In the genomic region with DNA sequence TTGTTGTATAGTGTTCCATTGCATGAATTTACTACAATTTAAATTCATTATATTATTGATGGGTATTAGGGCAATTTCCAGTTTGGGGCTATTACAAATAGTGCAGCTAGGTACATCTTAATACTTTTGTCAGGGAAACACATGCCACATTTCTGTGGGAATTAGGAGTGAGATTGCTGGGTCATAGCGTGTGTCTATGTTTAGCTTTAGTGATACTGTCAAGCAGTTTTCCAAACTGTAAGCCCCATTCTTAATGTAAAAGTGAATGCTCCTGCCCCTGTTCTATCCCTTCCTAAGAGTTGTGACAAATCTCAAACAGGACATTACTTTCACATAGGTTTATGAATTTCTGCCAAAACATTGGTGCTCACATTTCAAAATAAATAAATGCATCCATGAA, we compare ENCODE assay signal across 17 cellular contexts.
DNase-seq lines count a peak whose midpoint lies in the region; ATAC-seq, FAIRE-seq and TF ChIP-seq lines count a peak whose summit lies in the region.
"Had no signal": no experiment of that assay in that cellular context is flagged by ENCODE, and none has a peak within 500 bp of the region (broad histone marks: within the 10 kb centered on the region; RNA-seq: fewer than 3 reads in every experiment).

No MANE protein-coding gene starts in this region.

- H4K20me1 ChIP-seq in PC-3 (ENCODE audit: low read length) = no peaks in the 10 kb centered on the region

- intact Hi-C loops in PC-3 (cut with micrococcal nuclease) = loop anchor here (1.0 to 10.0 kb wide), 4 partner anchors 17 to 1823 kb away; no protein-coding TSS in a partner anchor

- H3K9me3 ChIP-seq in PC-3 (ENCODE audit: low read length) (no peaks in the 10 kb centered on the region), neuron (ENCODE audit: low read length) (no peaks in the 10 kb centered on the region)

- POLR2A ChIA-PET in PC-3 (lab: Charles Lee; ENCODE audit: unreplicated experiment) = no interaction called here

- peak overlapping the region; percentile 63 for H3K4me3 ChIP-seq in ACC112 (ENCODE audit: low read depth, low read length)
- H3K4me3 ChIP-seq in PC-3 (ENCODE audit: low read length) = peak overlapping the region; percentile 60
- no peak overlapping the region for H3K4me3 ChIP-seq in neuron (ENCODE audit: low read length)
- H3K4me3 ChIP-seq: cardiac muscle cell had no signal

- H3K4me1 ChIP-seq in ACC112 (ENCODE audit: control insufficient read depth, insufficient read depth, low read length, unreplicated experiment) (peaks cover 27% of the 10 kb centered on the region), PC-3 (ENCODE audit: insufficient read depth, low read length) (peaks cover 23% of the 10 kb centered on the region), neuron (ENCODE audit: insufficient read depth, low read length) (peaks cover 8% of the 10 kb centered on the region)

- CTCF ChIA-PET in PC-3 (lab: Charles Lee) = interaction anchor here (0.6 kb wide), 1 partner anchor 89 kb away, joined by 4 read pairs; no protein-coding TSS in a partner anchor

- peak overlapping the region; percentile 70 for H2AFZ ChIP-seq in ACC112 (ENCODE audit: low read length, unreplicated experiment)
- peak overlapping the region; percentile 82 for H2AFZ ChIP-seq in PC-3 (ENCODE audit: low read length)
- peak overlapping the region; percentile 42 for H2AFZ ChIP-seq in neuron (ENCODE audit: low read depth, low read length)

- no peaks in the 10 kb centered on the region for H3K36me3 ChIP-seq in ACC112 (ENCODE audit: insufficient read depth, low read length)
- H3K36me3 ChIP-seq in PC-3 (ENCODE audit: low read depth, low read length) = no peaks in the 10 kb centered on the region
- H3K36me3 ChIP-seq in neuron (ENCODE audit: insufficient read depth, low read length) = no peaks in the 10 kb centered on the region
- H3K36me3 ChIP-seq: cardiac muscle cell, WERI-Rb-1 had no signal

- no peaks in the 10 kb centered on the region for H3K79me2 ChIP-seq in ACC112 (ENCODE audit: control insufficient read depth, insufficient read depth, low read length, unreplicated experiment)
- no peaks in the 10 kb centered on the region for H3K79me2 ChIP-seq in PC-3 (ENCODE audit: low read length)

- no peaks in the 10 kb centered on the region for H3K27me3 ChIP-seq in ACC112 (ENCODE audit: insufficient read depth, low read length)
- H3K27me3 ChIP-seq in PC-3 (ENCODE audit: low read length) = no peaks in the 10 kb centered on the region
- H3K27me3 ChIP-seq in neuron (ENCODE audit: insufficient read depth, low read length) = no peaks in the 10 kb centered on the region
- H3K27me3 ChIP-seq: cardiac muscle cell had no signal

- no peak for FAIRE-seq in H54 (lab: Jason Lieb, UNC)

- TF ChIP-seq POLR2A in H54 (IDR thresholded peaks at IDR 0.05; ENCODE audit: low read depth, low read length) = no peak

- DNase-seq in PC-3 (no peak), DMS 273 treated with DMSO at 0.1 percent for 48 hours (lab: John Stamatoyannopoulos, UW) (no peak), H54 (ENCODE audit: insufficient read length, low spot score) (no peak)
- DNase-seq in activated CD4-positive, alpha-beta T cell treated with anti-CD3 and anti-CD28 coated beads for 4 hours = no peak
- DNase-seq: activated CD8-positive, alpha-beta T cell treated with anti-CD3 and anti-CD28 coated beads, Interleukin-2, amount 10 ng/mL, durations not matched to agents 7 days and 5 days; activated naive CD8-positive, alpha-beta T cell treated with anti-CD3 and anti-CD28 coated beads, Interleukin-2, amount 10 ng/mL, durations not matched to agents 7 days and 5 days; activated T-cell treated with anti-CD3 and anti-CD28 coated beads, Interleukin-2, amount 50 U/mL, for 48 hours; CD8-positive, alpha-beta memory T cell; effector memory CD4-positive, alpha-beta T cell; RPMI8226; stimulated activated naive CD4-positive, alpha-beta T cell; WERI-Rb-1 had no signal

- ATAC-seq in PC-3 = peak; percentile 23
- no peak for ATAC-seq in HG02885 (IDR thresholded peaks at IDR 0.05; ENCODE audit: poor library complexity, unreplicated experiment)
- ATAC-seq: activated CD8-positive, alpha-beta T cell treated with anti-CD3 and anti-CD28 coated beads, Interleukin-2, amount 10 ng/mL, durations not matched to agents 7 days and 5 days had no signal

- no peak for TF ChIP-seq CTCF in PC-3 (conservative IDR thresholded peaks at IDR 0.05; ENCODE audit: low read depth, low read length)

- H3K27ac ChIP-seq in ACC112 (ENCODE audit: low read depth, low read length) = peak overlapping the region; percentile 95
- peak overlapping the region; percentile 90 for H3K27ac ChIP-seq in PC-3 (ENCODE audit: low read length)
- peak overlapping the region; percentile 15 for H3K27ac ChIP-seq in cingulate gyrus (ENCODE audit: low read depth, low read length)
- H3K27ac ChIP-seq: cardiac muscle cell, WERI-Rb-1 had no signal

- no peaks in the 10 kb centered on the region for H3K9me2 ChIP-seq in PC-3 (replicated peaks; ENCODE audit: low read length)

- peaks cover 10% of the 10 kb centered on the region for H3F3A ChIP-seq in PC-3 (ENCODE audit: low read length, unreplicated experiment)

- no TSS peak for BruUV-seq in PC-3 (replicated peaks; lab: Mats Ljungman, UMichigan)

- peak overlapping the region; percentile 60 for H3K9ac ChIP-seq in PC-3 (ENCODE audit: low read length)

- peak overlapping the region; percentile 81 for H3K4me2 ChIP-seq in PC-3 (ENCODE audit: low read length)

Comparison
In these comparisons a context has a peak if more than half of its experiments do, and no peak if none do; other contexts are left out.
1. H3K27ac ChIP-seq: peak in every context shown above with its lines; median percentile 95 in ACC112; 90 in PC-3; 15 in cingulate gyrus.